In the genomic region with DNA sequence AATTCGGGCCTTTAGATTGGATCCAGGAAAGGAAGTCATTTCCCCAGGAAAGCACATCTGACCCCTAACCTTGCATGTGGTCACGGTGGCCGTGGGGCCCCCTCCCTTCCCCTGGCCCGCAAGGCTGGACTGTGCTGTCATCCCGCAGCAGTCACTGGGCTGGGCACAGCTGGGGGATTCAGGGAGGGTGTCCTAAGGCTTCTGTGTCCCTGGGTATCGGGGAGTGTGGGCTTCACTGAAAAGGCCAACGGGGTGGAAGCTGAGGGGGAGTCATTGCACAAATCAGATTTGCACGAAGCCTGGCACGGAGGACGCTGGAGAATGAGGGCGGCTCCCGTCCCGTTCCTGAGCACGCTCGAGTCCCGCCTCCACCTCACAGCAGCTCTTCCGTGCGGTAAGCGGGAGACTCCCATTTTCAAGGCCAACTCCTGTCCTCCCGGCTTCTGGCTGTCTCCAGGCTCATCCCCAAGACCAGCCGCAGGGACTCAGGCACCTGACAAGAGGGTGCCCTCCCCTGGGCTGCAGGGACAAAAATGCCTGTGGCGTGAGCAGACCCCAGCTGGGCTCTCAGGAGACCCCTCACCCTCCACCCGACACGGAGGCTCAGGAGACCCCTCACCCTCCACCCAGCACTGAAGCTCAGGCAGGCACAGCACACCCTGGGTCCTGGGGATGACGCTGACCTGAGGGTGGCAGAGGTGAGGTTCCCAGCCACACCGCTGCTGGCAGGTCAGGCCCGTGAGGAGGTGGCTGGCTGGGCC, we compare ENCODE assay signal across 20 cellular contexts. TPM values are rescaled to one million over a fixed set of nuclear protein-coding genes. Genes with fewer than 3 reads are reported as not detected.
DNase-seq lines count a peak whose midpoint lies in the region; ATAC-seq and TF ChIP-seq lines count a peak whose summit lies in the region.
"Had no signal": no experiment of that assay in that cellular context is flagged by ENCODE, and none has a peak within 500 bp of the region (broad histone marks: within the 10 kb centered on the region; RNA-seq: fewer than 3 reads in every experiment).

No MANE protein-coding gene starts in this region.

- peaks cover 9% of the 10 kb centered on the region for H3K79me2 ChIP-seq in osteoblast (ENCODE audit: insufficient read depth, low read length)

- H3K36me3 ChIP-seq in cardiac muscle cell (peaks cover 4% of the 10 kb centered on the region), left ventricle myocardium inferior (peaks cover 32% of the 10 kb centered on the region), sigmoid colon (peaks cover 0 to 63% (median 19%) of the 10 kb centered on the region in 4 donors), aorta (ENCODE audit: control insufficient read depth in 1 of 2, insufficient read depth in 2 of 2, low read length in 1 of 2) (peaks cover 0 to 3% of the 10 kb centered on the region in 2 donors), osteoblast (ENCODE audit: insufficient read depth, low read length) (peaks cover 61% of the 10 kb centered on the region)

- H3K4me1 ChIP-seq in cardiac muscle cell (ENCODE audit: low read depth) (no peaks in the 10 kb centered on the region), left ventricle myocardium inferior (peaks cover 88% of the 10 kb centered on the region), sigmoid colon (peaks cover 0 to 17% (median 13%) of the 10 kb centered on the region in 4 donors), aorta (ENCODE audit: control insufficient read depth in 1 of 2, insufficient read depth in 2 of 2, low read length in 2 of 2) (no peaks in the 10 kb centered on the region), osteoblast (ENCODE audit: insufficient read depth, low read length) (no peaks in the 10 kb centered on the region)

- no peak overlapping the region for H2AFZ ChIP-seq in osteoblast (ENCODE audit: low read length)

- no peak overlapping the region for H3K4me3 ChIP-seq in cardiac muscle cell
- peak overlapping the region; percentile 21 for H3K4me3 ChIP-seq in left ventricle myocardium inferior
- H3K4me3 ChIP-seq in sigmoid colon, result no peak overlapping the region
- no peak overlapping the region for H3K4me3 ChIP-seq in aorta (ENCODE audit: low read length in 2 of 2)
- H3K4me3 ChIP-seq in osteoblast (ENCODE audit: insufficient read depth, low read length), result no peak overlapping the region
- H3K4me3 ChIP-seq: skin epidermis had no signal

- no peak for DNase-seq in cardiac muscle cell (ENCODE audit: low read depth in 1 of 2, low spot score in 1 of 2)
- no peak for DNase-seq in cardiac septum (ENCODE audit: low spot score)
- peak; percentile 24 for DNase-seq in left ventricle myocardium inferior
- DNase-seq in sigmoid colon, result no peak
- DNase-seq in aorta, result peak in 1 of 2 donors; percentile 44
- no peak for DNase-seq in osteoblast (ENCODE audit: insufficient read length, low spot score, missing footprints)
- no peak for DNase-seq in activated CD4-positive, alpha-beta T cell treated with anti-CD3 and anti-CD28 coated beads, Interleukin-2, amount 50 U/mL, for 4 hours
- DNase-seq: activated CD4-positive, CD25-positive, alpha-beta regulatory T cell; activated naive CD8-positive, alpha-beta T cell treated with anti-CD3 and anti-CD28 coated beads, Interleukin-2, amount 10 ng/mL, durations not matched to agents 7 days and 5 days; foreskin fibroblast; NCI-H1436; NCI-H2171; NCI-H82; occipital lobe; stimulated activated CD4-positive, alpha-beta T cell treated with anti-CD3 and anti-CD28 coated beads, Interleukin-4, amount 100 ng/mL, for 1 hour; T-helper 9 cell had no signal

- ATAC-seq in aorta (ENCODE audit: low FRiP score), result peak; percentile 11
- ATAC-seq in HG03095 (IDR thresholded peaks at IDR 0.05; ENCODE audit: unreplicated experiment), result no peak
- ATAC-seq: SK-N-SH treated with all-trans-retinoic acid at 6 μM for 48 hours had no signal

- no peak for TF ChIP-seq EP300 in sigmoid colon (IDR thresholded peaks at IDR 0.05)

- 86% methylated on average over 27 of the region's 27 CpGs for WGBS in sigmoid colon, 2 donors
- 82 to 84% methylated on average over 26 to 27 of the region's 27 CpGs for WGBS in aorta, 2 donors

- TF ChIP-seq POLR2A in sigmoid colon (IDR thresholded peaks at IDR 0.05), result no peak

- H3K4me2 ChIP-seq in osteoblast (ENCODE audit: insufficient read depth, low read length), result no peak overlapping the region

- peaks cover 13% of the 10 kb centered on the region for H4K20me1 ChIP-seq in osteoblast (ENCODE audit: insufficient read depth, low read length)

- H3K9me3 ChIP-seq in cardiac muscle cell (ENCODE audit: low read depth), result no peaks in the 10 kb centered on the region
- no peaks in the 10 kb centered on the region for H3K9me3 ChIP-seq in left ventricle myocardium inferior (replicated peaks)
- no peaks in the 10 kb centered on the region for H3K9me3 ChIP-seq in sigmoid colon
- H3K9me3 ChIP-seq in aorta (ENCODE audit: control insufficient read depth, low read length), result no peaks in the 10 kb centered on the region
- no peaks in the 10 kb centered on the region for H3K9me3 ChIP-seq in osteoblast (ENCODE audit: low read depth, low read length)

- peak overlapping the region; percentile 34 for H3K27ac ChIP-seq in cardiac muscle cell
- peak overlapping the region; percentile 73 for H3K27ac ChIP-seq in left ventricle myocardium inferior (replicated peaks)
- H3K27ac ChIP-seq in sigmoid colon, result peak overlapping the region; percentile 50 to 59 (median 54)
- H3K27ac ChIP-seq in aorta (ENCODE audit: low read depth in 1 of 2, low read length in 2 of 2), result no peak overlapping the region
- H3K27ac ChIP-seq in osteoblast (ENCODE audit: low read depth, low read length), result no peak overlapping the region
- H3K27ac ChIP-seq: C4-2B had no signal

- TF ChIP-seq CTCF in cardiac muscle cell (IDR thresholded peaks at IDR 0.05; ENCODE audit: low read depth, low read length), result no peak
- no peak for TF ChIP-seq CTCF in left ventricle myocardium inferior (IDR thresholded peaks at IDR 0.05; ENCODE audit: borderline replicate concordance)
- TF ChIP-seq CTCF in sigmoid colon (IDR thresholded peaks at IDR 0.05), result no peak
- TF ChIP-seq CTCF in osteoblast (IDR thresholded peaks at IDR 0.05; ENCODE audit: extremely low read depth, low read depth, low read length), result no peak

- H3K27me3 ChIP-seq in cardiac muscle cell, result no peaks in the 10 kb centered on the region
- no peaks in the 10 kb centered on the region for H3K27me3 ChIP-seq in left ventricle myocardium inferior (ENCODE audit: low read depth)
- H3K27me3 ChIP-seq in sigmoid colon, result no peaks in the 10 kb centered on the region
- H3K27me3 ChIP-seq in aorta (ENCODE audit: control insufficient read depth in 1 of 2, insufficient read depth in 2 of 2, low read length in 1 of 2), result no peaks in the 10 kb centered on the region
- no peaks in the 10 kb centered on the region for H3K27me3 ChIP-seq in osteoblast (ENCODE audit: insufficient read depth, low read length)

- intact Hi-C loops in cardiac septum (cut with DNase I) (no loop called here), left ventricle myocardium inferior (cut with micrococcal nuclease) (no loop called here), sigmoid colon (cut with DNase I) (no loop called here), aorta (cut with DNase I) (no loop called here)

RNA-seq across cellular contexts. Expression of gene XRCC3, which starts 9.5 kb away (rescaled TPM):
- 19.1 and 27.5 TPM in 2 replicates for total RNA-seq in cardiac muscle cell
- polyA plus RNA-seq in cardiac muscle cell, result 12.1 and 15.8 TPM in 2 replicates
- 3.9 TPM for total RNA-seq in cardiac septum
- 4.1 TPM for total RNA-seq in left ventricle myocardium inferior
- 1 to 10 TPM; 1.8 to 7.5 (median 2.0) TPM for total RNA-seq in sigmoid colon
- polyA plus RNA-seq in sigmoid colon, result 10 to 100 TPM in 1 of 3 donors, 1 to 10 TPM in 2; 3.6 to 15.7 (median 5.1) TPM
- total RNA-seq in aorta, result 1 to 10 TPM; 5.2 to 5.3 TPM
- polyA plus RNA-seq in aorta, result 1 to 10 TPM; 1.0 to 8.6 TPM
- 4.3 and 5.0 TPM in 2 replicates for total RNA-seq in osteoblast

RNA-seq across cellular contexts. Expression of gene ZFYVE21, which starts 9.9 kb away (rescaled TPM):
- total RNA-seq in cardiac muscle cell (118 and 135 TPM in 2 replicates), cardiac septum (60.9 TPM), left ventricle myocardium inferior (50.5 TPM), sigmoid colon (100 to 1,000 TPM in 1 of 4 donors, 10 to 100 TPM in 3; 84.2 to 106 (median 89.4) TPM), aorta (10 to 100 TPM; 69.0 to 74.8 TPM), osteoblast (36.9 and 39.8 TPM in 2 replicates)
- polyA plus RNA-seq in cardiac muscle cell (120 and 127 TPM in 2 replicates), sigmoid colon (10 to 100 TPM; 41.7 to 90.1 (median 61.7) TPM), aorta (100 to 1,000 TPM; 100 to 110 TPM)

Comparison
In these comparisons a context has a peak if more than half of its experiments do, and no peak if none do; other contexts are left out.
1. H3K27ac ChIP-seq: peak in cardiac muscle cell (single experiment), left ventricle myocardium inferior (single experiment) and sigmoid colon (4 of 4); none in aorta (0 of 2) and osteoblast (single experiment).